27 cellular contexts compared by ENCODE assay signal in the genomic region with DNA sequence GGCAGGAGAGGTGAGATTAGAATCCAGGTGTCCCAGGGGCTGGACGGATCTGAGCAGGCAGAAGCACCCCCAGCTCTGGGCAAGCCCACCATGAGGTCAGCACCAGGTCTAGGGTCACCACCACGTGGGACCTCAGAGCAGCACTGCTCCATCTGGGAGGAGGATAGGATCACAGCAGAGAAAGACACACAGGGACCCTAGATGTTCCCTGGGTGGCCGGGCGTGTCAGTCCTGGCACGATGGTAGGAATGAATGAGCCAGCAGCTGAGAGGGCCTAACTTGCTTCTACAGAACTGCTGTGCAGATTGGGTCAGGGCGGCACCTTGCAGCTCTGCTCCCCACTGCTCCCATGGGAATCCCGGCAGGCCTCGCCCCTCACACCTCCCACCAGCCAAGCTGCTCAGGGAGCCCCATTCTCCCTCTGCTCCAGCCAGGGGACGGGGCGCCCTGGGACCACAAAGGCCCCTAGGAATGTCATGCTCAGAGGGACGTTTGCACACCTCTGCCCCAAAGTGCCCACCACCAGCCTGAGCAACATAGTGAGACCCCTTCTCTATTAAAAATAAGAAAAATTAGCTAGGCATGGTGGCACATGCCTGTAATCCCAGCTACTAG.
"Had no signal": no experiment of that assay in that cellular context is flagged by ENCODE, and none has a peak within 500 bp of the region (broad histone marks: within the 10 kb centered on the region; RNA-seq: fewer than 3 reads in every experiment).

No MANE protein-coding gene starts in this region.

- ATAC-seq: left colon; left ventricle myocardium superior; naive thymus-derived CD4-positive, alpha-beta T cell; pancreas; stimulated activated effector memory CD8-positive, alpha-beta T cell treated with anti-CD3 and anti-CD28 coated beads, Interleukin-12 subunit alpha, Interleukin-12 subunit beta, amount 100 ng/mL, for 72 hours had no signal

- H3K27ac Mint-ChIP-seq: dendritic cell treated with granulocyte-macrophage colony-stimulating factor and Interleukin-4, amounts not matched to agents 40 ng/mL and 50 ng/mL, for 4 days; memory B cell; nephron; stimulated activated effector memory CD8-positive, alpha-beta T cell treated with anti-CD3 and anti-CD28 coated beads, Interleukin-12 subunit alpha, Interleukin-12 subunit beta, amount 100 ng/mL, for 72 hours had no signal

- H3K4me3 ChIP-seq: esophagus muscularis mucosa, lung, pancreas, right lobe of liver, testis, tibial nerve, upper lobe of left lung had no signal

- H3K9me3 Mint-ChIP-seq: dendritic cell treated with granulocyte-macrophage colony-stimulating factor and Interleukin-4, amounts not matched to agents 40 ng/mL and 50 ng/mL, for 4 days; immature natural killer cell; memory B cell; naive thymus-derived CD4-positive, alpha-beta T cell; nephron; stimulated activated effector memory CD8-positive, alpha-beta T cell treated with anti-CD3 and anti-CD28 coated beads, Interleukin-12 subunit alpha, Interleukin-12 subunit beta, amount 100 ng/mL, for 72 hours had no signal

- H3K9me3 ChIP-seq: esophagus muscularis mucosa, pancreas, right lobe of liver, testis, tibial nerve, upper lobe of left lung had no signal

- DNase-seq: caudate nucleus; cerebellar nuclear complex; effector CD8-positive, alpha-beta T cell; hypothalamus; immature natural killer cell; kidney glomerular epithelial cell; left colon; left ventricle myocardium superior; midbrain; naive thymus-derived CD4-positive, alpha-beta T cell; occipital lobe; pancreas; retina; stimulated activated CD4-positive, alpha-beta T cell treated with anti-CD3 and anti-CD28 coated beads, Interleukin-2, amount 100 ng/mL, for 24 hours; stimulated activated CD4-positive, alpha-beta T cell treated with anti-CD3 and anti-CD28 coated beads, Interleukin-4, amount 100 ng/mL, for 24 hours; stimulated activated naive CD4-positive, alpha-beta T cell treated with Interleukin-2 at 50 U/mL for 16 hours; substantia nigra; upper lobe of left lung had no signal

- H3K4me1 ChIP-seq: esophagus muscularis mucosa, pancreas, right lobe of liver, testis, tibial nerve, upper lobe of left lung had no signal

- H3K4me1 Mint-ChIP-seq: memory B cell; naive thymus-derived CD4-positive, alpha-beta T cell; nephron; stimulated activated effector memory CD8-positive, alpha-beta T cell treated with anti-CD3 and anti-CD28 coated beads, Interleukin-12 subunit alpha, Interleukin-12 subunit beta, amount 100 ng/mL, for 72 hours had no signal

- H3K27me3 ChIP-seq: esophagus muscularis mucosa, pancreas, right lobe of liver, testis, tibial nerve, upper lobe of left lung had no signal

- H3K27ac ChIP-seq: esophagus muscularis mucosa, pancreas, right lobe of liver, testis, tibial nerve, upper lobe of left lung had no signal

- H3K4me3 Mint-ChIP-seq: dendritic cell treated with granulocyte-macrophage colony-stimulating factor and Interleukin-4, amounts not matched to agents 40 ng/mL and 50 ng/mL, for 4 days; immature natural killer cell; memory B cell; naive thymus-derived CD4-positive, alpha-beta T cell; nephron; stimulated activated effector memory CD8-positive, alpha-beta T cell treated with anti-CD3 and anti-CD28 coated beads, Interleukin-12 subunit alpha, Interleukin-12 subunit beta, amount 100 ng/mL, for 72 hours had no signal

- H3K36me3 Mint-ChIP-seq: memory B cell; stimulated activated effector memory CD8-positive, alpha-beta T cell treated with anti-CD3 and anti-CD28 coated beads, Interleukin-12 subunit alpha, Interleukin-12 subunit beta, amount 100 ng/mL, for 72 hours had no signal

- H3K27me3 Mint-ChIP-seq: dendritic cell treated with granulocyte-macrophage colony-stimulating factor and Interleukin-4, amounts not matched to agents 40 ng/mL and 50 ng/mL, for 4 days; memory B cell; naive thymus-derived CD4-positive, alpha-beta T cell had no signal

- H3K36me3 ChIP-seq: pancreas, right lobe of liver had no signal
